Comparison of ENCODE assay signal across 1 cellular context in the genomic region with DNA sequence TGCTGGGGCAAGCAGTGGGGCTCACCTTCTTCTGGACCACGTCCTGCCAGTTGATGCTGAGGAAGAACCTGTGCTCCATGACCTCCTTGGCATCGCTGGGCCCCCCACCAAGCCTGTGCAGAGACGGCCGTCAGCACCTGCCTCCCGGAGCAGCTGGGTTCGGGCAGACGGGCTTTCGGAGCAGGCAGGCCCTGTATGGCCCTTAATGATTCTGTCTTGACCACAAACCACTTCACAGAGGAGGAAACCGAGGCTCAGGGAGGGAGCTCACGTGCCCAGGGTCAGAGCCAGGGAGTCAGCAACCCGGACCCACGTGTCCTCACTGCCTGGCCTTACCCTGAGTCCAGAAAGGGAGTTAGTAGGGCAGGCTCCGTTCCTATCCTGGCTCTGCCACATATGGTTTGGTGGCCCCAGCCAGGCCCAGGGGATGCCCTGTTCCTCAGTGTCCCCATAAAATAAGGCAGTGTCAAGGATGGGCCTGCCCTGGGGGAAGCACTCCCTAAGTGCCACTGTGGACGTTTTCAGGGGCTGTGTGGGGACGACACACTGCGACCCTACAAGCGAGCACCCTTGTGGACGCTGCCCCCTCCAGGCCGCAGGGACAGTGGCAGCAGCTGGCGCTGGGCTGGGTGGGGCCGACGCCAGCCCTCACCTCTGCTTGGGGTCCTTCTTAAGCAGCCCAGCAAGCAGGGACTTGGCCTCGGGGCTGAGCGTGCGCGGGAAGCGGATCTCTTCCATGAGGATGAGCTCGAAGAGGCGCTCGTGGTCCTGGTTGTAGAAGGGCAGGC.
TF ChIP-seq lines count a peak whose summit lies in the region.

No MANE protein-coding gene starts in this region.

TF ChIP-seq in H1, 55 proteins besides CTCF, POLR2A, EP300 and RAD21:
- TF ChIP-seq NRF1 (IDR thresholded peaks at IDR 0.05; ENCODE audit: low read depth, low read length) (no peak), SP1 (IDR thresholded peaks at IDR 0.05; ENCODE audit: low read depth, low read length) (no peak), BRCA1 (IDR thresholded peaks at IDR 0.05; ENCODE audit: low read depth, low read length) (no peak), JUND (IDR thresholded peaks at IDR 0.05; ENCODE audit: low read length) (no peak), ZNF274 (IDR thresholded peaks at IDR 0.05; ENCODE audit: borderline replicate concordance, extremely low read depth, low read length) (no peak), EZH2 (IDR thresholded peaks at IDR 0.05; ENCODE audit: low read depth, low read length, severe bottlenecking) (no peak), SUZ12 (IDR thresholded peaks at IDR 0.05; ENCODE audit: low read length) (no peak)
TF ChIP-seq in H1: peak in this region for 0.
